In the genomic region with DNA sequence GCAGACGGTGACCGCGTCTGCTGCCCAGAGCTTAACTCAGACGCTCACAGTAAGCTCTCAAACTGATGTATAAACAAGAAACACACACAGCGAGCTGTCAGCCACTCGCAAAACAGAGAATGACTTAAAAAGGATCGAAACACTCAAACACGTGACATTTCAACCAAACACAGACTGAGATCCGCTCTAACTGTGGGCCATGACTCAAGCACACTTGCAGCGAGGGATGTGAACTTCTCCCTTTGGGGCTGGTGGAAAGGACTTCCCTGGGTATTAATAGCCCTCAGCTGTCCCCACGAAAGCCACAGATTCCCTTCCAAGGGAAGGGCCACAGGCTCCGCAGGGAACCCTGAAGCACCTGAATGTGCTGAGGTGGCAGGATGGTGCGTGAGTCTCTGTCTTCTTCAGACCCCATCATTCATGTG, we compare ENCODE assay signal across 8 cellular contexts. TPM values are rescaled to one million over a fixed set of nuclear protein-coding genes. Genes with fewer than 3 reads are reported as not detected.
DNase-seq lines count a peak whose midpoint lies in the region; ATAC-seq and TF ChIP-seq lines count a peak whose summit lies in the region.

No MANE protein-coding gene starts in this region.

- H3K27ac ChIP-seq in KOPT-K1 (ENCODE audit: low read depth, low read length, poor library complexity, severe bottlenecking), result peak overlapping the region; percentile 67
- H3K27ac ChIP-seq in gastroesophageal sphincter, result peak overlapping the region in 1 of 4 donors; percentile 43
- H3K27ac ChIP-seq in PC-9, result no peak overlapping the region

- BruUV-seq in PC-9 (replicated peaks; lab: Mats Ljungman, UMichigan), result no TSS peak

- H3K4me2 ChIP-seq in PC-9, result no peak overlapping the region

- H3K4me3 ChIP-seq in gastroesophageal sphincter (no peak overlapping the region), PC-9 (no peak overlapping the region)

- peak overlapping the region; percentile 44 for H3K4me3 Mint-ChIP-seq in activated CD8-positive, alpha-beta memory T cell treated with anti-CD3 and anti-CD28 coated beads, Interleukin-2, amount 10 ng/mL, durations not matched to agents 7 days and 5 days
- peak overlapping the region; percentile 21 for H3K4me3 Mint-ChIP-seq in stimulated activated memory B cell treated with anti-CD40 and anti-IgM and Interleukin-4, amounts not matched to agents 10 μg/mL and 1 μg/mL and 100 μg/mL, for 72 hours

- no peaks in the 10 kb centered on the region for H3K27me3 ChIP-seq in gastroesophageal sphincter
- no peaks in the 10 kb centered on the region for H3K27me3 ChIP-seq in PC-9 (ENCODE audit: insufficient read depth, low read depth)

- no peak for TF ChIP-seq CTCF in gastroesophageal sphincter (IDR thresholded peaks at IDR 0.05)
- no peak for TF ChIP-seq CTCF in PC-9 (conservative IDR thresholded peaks at IDR 0.05)

- peaks cover 44% of the 10 kb centered on the region for H3K36me3 Mint-ChIP-seq in activated CD8-positive, alpha-beta memory T cell treated with anti-CD3 and anti-CD28 coated beads, Interleukin-2, amount 10 ng/mL, durations not matched to agents 7 days and 5 days
- peaks cover 11% of the 10 kb centered on the region for H3K36me3 Mint-ChIP-seq in stimulated activated memory B cell treated with anti-CD40 and anti-IgM and Interleukin-4, amounts not matched to agents 10 μg/mL and 1 μg/mL and 100 μg/mL, for 72 hours

- no peak for TF ChIP-seq EP300 in gastroesophageal sphincter (IDR thresholded peaks at IDR 0.05)

- ATAC-seq in activated CD8-positive, alpha-beta memory T cell treated with anti-CD3 and anti-CD28 coated beads, Interleukin-2, amount 10 ng/mL, durations not matched to agents 7 days and 5 days, result peak; percentile 89
- ATAC-seq in stimulated activated memory B cell treated with anti-CD40 and anti-IgM and Interleukin-4, amounts not matched to agents 10 μg/mL and 1 μg/mL and 100 μg/mL, for 72 hours, result peak; percentile 85
- ATAC-seq in gastroesophageal sphincter, result no peak
- ATAC-seq in HG03432 (IDR thresholded peaks at IDR 0.05; ENCODE audit: unreplicated experiment), result no peak

- peak; percentile 77 for DNase-seq in activated CD8-positive, alpha-beta memory T cell treated with anti-CD3 and anti-CD28 coated beads, Interleukin-2, amount 10 ng/mL, durations not matched to agents 7 days and 5 days
- DNase-seq in activated CD8-positive, alpha-beta memory T cell treated with anti-CD3 and anti-CD28 coated beads, Interleukin-2, amount 50 U/mL, for 48 hours, result no peak
- DNase-seq in astrocyte of the hippocampus (ENCODE audit: low read depth, low spot score), result peak; percentile 43
- no peak for DNase-seq in PC-9

- TF ChIP-seq POLR2A in gastroesophageal sphincter (IDR thresholded peaks at IDR 0.05), result no peak

- H2AFZ ChIP-seq in PC-9, result no peak overlapping the region

- WGBS in gastroesophageal sphincter (ENCODE audit: low coverage in 1 of 2), 2 donors, result 62 to 81% methylated on average over 3 to 7 of the region's 13 CpGs

- H3K4me1 ChIP-seq in gastroesophageal sphincter (peaks cover 0 to 20% (median 0%) of the 10 kb centered on the region in 3 donors), PC-9 (replicated peaks; ENCODE audit: insufficient read depth) (peaks cover 9% of the 10 kb centered on the region)

- H3K36me3 ChIP-seq in KOPT-K1 (ENCODE audit: insufficient read depth, low read length) (peaks cover 18% of the 10 kb centered on the region), gastroesophageal sphincter (no peaks in the 10 kb centered on the region), PC-9 (ENCODE audit: low read depth) (no peaks in the 10 kb centered on the region)

- no peaks in the 10 kb centered on the region for H3K9me3 ChIP-seq in KOPT-K1 (ENCODE audit: insufficient read depth, low read length, poor library complexity, severe bottlenecking)
- H3K9me3 ChIP-seq in gastroesophageal sphincter, result no peaks in the 10 kb centered on the region
- H3K9me3 ChIP-seq in PC-9 (ENCODE audit: insufficient read depth, low read depth), result no peaks in the 10 kb centered on the region

- peak overlapping the region; percentile 78 for H3K27ac Mint-ChIP-seq in activated CD8-positive, alpha-beta memory T cell treated with anti-CD3 and anti-CD28 coated beads, Interleukin-2, amount 10 ng/mL, durations not matched to agents 7 days and 5 days
- peak overlapping the region; percentile 75 for H3K27ac Mint-ChIP-seq in stimulated activated memory B cell treated with anti-CD40 and anti-IgM and Interleukin-4, amounts not matched to agents 10 μg/mL and 1 μg/mL and 100 μg/mL, for 72 hours

- POLR2A ChIA-PET in PC-9 (lab: Charles Lee; ENCODE audit: unreplicated experiment), result no interaction called here

- H3K79me2 ChIP-seq in PC-9 (ENCODE audit: low read depth), result no peaks in the 10 kb centered on the region

- no peaks in the 10 kb centered on the region for H3K27me3 Mint-ChIP-seq in activated CD8-positive, alpha-beta memory T cell treated with anti-CD3 and anti-CD28 coated beads, Interleukin-2, amount 10 ng/mL, durations not matched to agents 7 days and 5 days
- no peaks in the 10 kb centered on the region for H3K27me3 Mint-ChIP-seq in stimulated activated memory B cell treated with anti-CD40 and anti-IgM and Interleukin-4, amounts not matched to agents 10 μg/mL and 1 μg/mL and 100 μg/mL, for 72 hours

- H3K9me3 Mint-ChIP-seq in activated CD8-positive, alpha-beta memory T cell treated with anti-CD3 and anti-CD28 coated beads, Interleukin-2, amount 10 ng/mL, durations not matched to agents 7 days and 5 days (ENCODE audit: low read depth), result no peaks in the 10 kb centered on the region
- H3K9me3 Mint-ChIP-seq in stimulated activated memory B cell treated with anti-CD40 and anti-IgM and Interleukin-4, amounts not matched to agents 10 μg/mL and 1 μg/mL and 100 μg/mL, for 72 hours, result no peaks in the 10 kb centered on the region

- no peaks in the 10 kb centered on the region for H3K9me2 ChIP-seq in PC-9 (ENCODE audit: insufficient read depth)

- no peaks in the 10 kb centered on the region for H4K20me1 ChIP-seq in PC-9 (ENCODE audit: insufficient read depth)

- H3F3A ChIP-seq in PC-9 (ENCODE audit: insufficient read depth, low read depth), result peaks cover 6% of the 10 kb centered on the region; the same call in 1 of the 2 replicates

- peaks cover 84% of the 10 kb centered on the region for H3K4me1 Mint-ChIP-seq in activated CD8-positive, alpha-beta memory T cell treated with anti-CD3 and anti-CD28 coated beads, Interleukin-2, amount 10 ng/mL, durations not matched to agents 7 days and 5 days
- H3K4me1 Mint-ChIP-seq in stimulated activated memory B cell treated with anti-CD40 and anti-IgM and Interleukin-4, amounts not matched to agents 10 μg/mL and 1 μg/mL and 100 μg/mL, for 72 hours, result peaks cover 81% of the 10 kb centered on the region

- CTCF ChIA-PET in activated CD8-positive, alpha-beta memory T cell treated with anti-CD3 and anti-CD28 coated beads, Interleukin-2, amount 10 ng/mL, durations not matched to agents 7 days and 5 days (lab: Charles Lee), result interaction anchor here (0.9 to 3.5 kb wide), 6 partner anchors 10 to 39 kb away, joined by 3 to 23 read pairs (median 4); no protein-coding TSS in a partner anchor
- CTCF ChIA-PET in PC-9 (lab: Charles Lee), result no interaction called here

- intact Hi-C loops in PC-9 (cut with micrococcal nuclease; ENCODE audit: unreplicated experiment), result no loop called here

RNA-seq across cellular contexts. Expression of a gene that starts 29.1 kb away (rescaled TPM):
- 100 to 1,000 TPM; 151 to 214 TPM for total RNA-seq in activated CD8-positive, alpha-beta memory T cell treated with anti-CD3 and anti-CD28 coated beads, Interleukin-2, amount 10 ng/mL, durations not matched to agents 7 days and 5 days
- total RNA-seq in gastroesophageal sphincter, result 10 to 100 TPM in 1 of 4 donors, 1 to 10 TPM in 3; 2.0 to 10.1 (median 4.9) TPM
- 7.4 and 10.4 TPM in 2 replicates for total RNA-seq in PC-9 (2021)

Comparison
In these comparisons a context has a peak if more than half of its experiments do, and no peak if none do; other contexts are left out.
1. DNase-seq: peak in activated CD8-positive, alpha-beta memory T cell treated with anti-CD3 and anti-CD28 coated beads, Interleukin-2, amount 10 ng/mL, durations not matched to agents 7 days and 5 days (single experiment) and astrocyte of the hippocampus (single experiment); none in activated CD8-positive, alpha-beta memory T cell treated with anti-CD3 and anti-CD28 coated beads, Interleukin-2, amount 50 U/mL, for 48 hours (single experiment) and PC-9 (0 of 2).
2. ATAC-seq: peak in activated CD8-positive, alpha-beta memory T cell treated with anti-CD3 and anti-CD28 coated beads, Interleukin-2, amount 10 ng/mL, durations not matched to agents 7 days and 5 days (single experiment) and stimulated activated memory B cell treated with anti-CD40 and anti-IgM and Interleukin-4, amounts not matched to agents 10 μg/mL and 1 μg/mL and 100 μg/mL, for 72 hours (single experiment); none in gastroesophageal sphincter (single experiment) and HG03432 (single experiment).
3. RNA of a gene that starts 29.1 kb away (total RNA-seq): 151 to 214 TPM in activated CD8-positive, alpha-beta memory T cell treated with anti-CD3 and anti-CD28 coated beads, Interleukin-2, amount 10 ng/mL, durations not matched to agents 7 days and 5 days; 7.4 to 10.4 TPM in PC-9 and 2.0 to 10.1 TPM in gastroesophageal sphincter; every median in the first group is over 10 times any median in the second.